Comparison of ENCODE assay signal across 14 cellular contexts in the genomic region with DNA sequence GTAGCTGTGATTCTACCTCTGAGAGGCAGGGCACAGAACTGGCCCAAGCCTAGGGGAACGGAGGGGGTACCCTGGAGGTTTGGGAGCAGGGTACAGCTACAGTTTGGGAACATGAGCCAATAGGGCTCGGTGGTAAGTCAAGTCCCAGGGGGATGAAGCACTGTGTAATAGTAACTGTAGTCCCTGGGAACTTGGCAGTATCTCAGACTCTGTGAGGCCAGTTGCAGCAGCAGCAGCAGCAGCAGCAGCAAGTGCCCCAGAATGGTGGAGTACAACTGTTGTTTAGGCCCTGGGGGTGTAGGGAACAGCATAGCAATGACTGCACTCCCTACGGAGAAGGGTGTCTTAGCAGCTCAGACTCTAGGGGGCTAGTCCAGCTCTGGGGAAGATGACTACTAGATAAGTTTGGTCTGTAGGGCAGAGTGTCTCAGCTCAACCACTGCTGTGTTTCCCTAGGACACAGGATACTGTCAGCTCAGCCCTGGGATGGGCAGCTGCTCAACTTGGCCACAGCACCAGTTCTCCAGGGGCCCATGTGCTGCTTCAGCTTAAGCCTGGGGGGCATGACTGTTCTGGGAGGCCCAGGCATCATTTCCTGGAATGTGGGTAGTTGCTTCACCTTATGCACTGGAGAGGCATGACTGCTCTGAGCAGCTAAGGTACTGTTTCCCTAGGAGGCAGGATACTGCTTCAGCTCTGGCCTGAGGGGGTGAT. TPM values are rescaled to one million over a fixed set of nuclear protein-coding genes. Genes with fewer than 3 reads are reported as not detected.
DNase-seq lines count a peak whose midpoint lies in the region; ATAC-seq and TF ChIP-seq lines count a peak whose summit lies in the region.
"Had no signal": no experiment of that assay in that cellular context is flagged by ENCODE, and none has a peak within 500 bp of the region (broad histone marks: within the 10 kb centered on the region; RNA-seq: fewer than 3 reads in every experiment).

No MANE protein-coding gene starts in this region.

- peak; percentile 46 for DNase-seq in AG09309 (ENCODE audit: low read depth)
- DNase-seq in HPDE6-E6E7 (ENCODE audit: extremely low spot score): peak; percentile 57
- DNase-seq in mammary epithelial cell: peak; percentile 71
- peak; percentile 88 for DNase-seq in islet precursor cell
- no peak for DNase-seq in RPMI8226
- no peak for DNase-seq in HEK293T (ENCODE audit: extremely low spot score)
- DNase-seq: activated CD4-positive, alpha-beta memory T cell treated with anti-CD3 and anti-CD28 coated beads for 36 hours; AML-193; DMS153; NCI-H1048; NCI-H446 had no signal

- POLR2A ChIA-PET in HEK293T (lab: Yijun Ruan, JAX): no interaction called here

- H3K27me3 ChIP-seq in mammary epithelial cell (ENCODE audit: insufficient read depth, low read length): no peaks in the 10 kb centered on the region

- intact Hi-C loops in mammary epithelial cell (cut with micrococcal nuclease): no loop called here

- H3K9ac ChIP-seq in mammary epithelial cell (ENCODE audit: insufficient read depth, low read length): no peak overlapping the region

- 100% methylated on average over 1 of the region's 3 CpGs for WGBS in mammary epithelial cell (ENCODE audit: low coverage, missing lambda C conversion rate)

- ATAC-seq in HG03097 (IDR thresholded peaks at IDR 0.05; ENCODE audit: low FRiP score, unreplicated experiment) (no peak), GM19324 (IDR thresholded peaks at IDR 0.05; ENCODE audit: low FRiP score, unreplicated experiment) (no peak)
- ATAC-seq: GM12878 had no signal

- H2AFZ ChIP-seq in mammary epithelial cell (ENCODE audit: low read depth, low read length): peak overlapping the region; percentile 77

- no TSS peak for BruUV-seq in mammary epithelial cell (replicated peaks; lab: Mats Ljungman, UMichigan)

- peak overlapping the region; percentile 29 for H3K4me2 ChIP-seq in mammary epithelial cell (ENCODE audit: insufficient read depth, low read depth, low read length)

- dilution Hi-C loops in mammary epithelial cell (cut with HindIII; ENCODE audit: low sequenced_read_pairs): no loop called here

- peak overlapping the region; percentile 35 for H3K27ac ChIP-seq in mammary epithelial cell (ENCODE audit: insufficient read depth, low read depth, low read length)

- CTCF ChIA-PET in mammary epithelial cell (lab: Charles Lee; ENCODE audit: low non-redundant PET) (no interaction called here), HEK293T (lab: Yijun Ruan, JAX) (no interaction called here)

- H3K4me3 ChIP-seq in AG09309 (ENCODE audit: control insufficient read depth, low read depth, low read length) (no peak overlapping the region), mammary epithelial cell (replicated peaks in 1 of 3; ENCODE audit: insufficient read depth in 1 of 3, low read depth in 2 of 3, low read length in 3 of 3) (no peak overlapping the region)
- H3K4me3 ChIP-seq: GM12878 had no signal

- H3K9me3 ChIP-seq in mammary epithelial cell (replicated peaks; ENCODE audit: insufficient read depth, low read length): no peaks in the 10 kb centered on the region

- peaks cover 14% of the 10 kb centered on the region for H3K4me1 ChIP-seq in mammary epithelial cell (ENCODE audit: insufficient read depth, low read length)

- no peaks in the 10 kb centered on the region for H3K36me3 ChIP-seq in mammary epithelial cell (ENCODE audit: insufficient read depth, low read length)

- no peaks in the 10 kb centered on the region for H3K79me2 ChIP-seq in mammary epithelial cell (ENCODE audit: insufficient read depth, low read length)

- in situ Hi-C loops in mammary epithelial cell (cut with MboI; ENCODE audit: low sequenced_read_pairs in 2 of 2): no loop called here

- no peaks in the 10 kb centered on the region for H4K20me1 ChIP-seq in mammary epithelial cell (ENCODE audit: insufficient read depth, low read length)

- TF ChIP-seq CTCF in AG09309 (IDR thresholded peaks at IDR 0.05; ENCODE audit: control insufficient read depth, insufficient read depth, low read depth, low read length, missing control alignments) (no peak), mammary epithelial cell (conservative IDR thresholded peaks at IDR 0.05 in 1 of 2, IDR thresholded peaks at IDR 0.05 in 1 of 2; ENCODE audit: extremely low read depth in 1 of 2, insufficient read depth in 1 of 2, low read depth in 1 of 2, low read length in 2 of 2) (no peak)

TF ChIP-seq in HEK293T, 16 proteins besides CTCF, POLR2A, EP300 and RAD21:
- no peak for TF ChIP-seq ZNF384 (IDR thresholded peaks at IDR 0.05)
- TF ChIP-seq FOXK2 (IDR thresholded peaks at IDR 0.05): no peak
- TF ChIP-seq TARDBP (IDR thresholded peaks at IDR 0.05): no peak
- TF ChIP-seq NFRKB (IDR thresholded peaks at IDR 0.05): no peak
- no peak for TF ChIP-seq PKNOX1 (IDR thresholded peaks at IDR 0.05)
- TF ChIP-seq ARNT (IDR thresholded peaks at IDR 0.05): no peak
- no peak for TF ChIP-seq LEF1 (IDR thresholded peaks at IDR 0.05; ENCODE audit: borderline replicate concordance)

RNA-seq across cellular contexts. Expression of gene CARF, which starts 20.5 kb away (rescaled TPM):
- 10 to 100 TPM in 1 of 2 donors, 1 to 10 TPM in 1; 6.5 to 13.0 TPM for total RNA-seq in mammary epithelial cell
- 3.3 TPM for polyA plus RNA-seq in mammary epithelial cell
- 7.9 TPM for polyA minus RNA-seq in mammary epithelial cell

RNA-seq across cellular contexts. Expression of gene WDR12, which starts 21.1 kb away (rescaled TPM):
- 10 to 100 TPM; 31.2 to 86.9 TPM for total RNA-seq in mammary epithelial cell
- 33.1 TPM for polyA plus RNA-seq in mammary epithelial cell
- 12.9 TPM for polyA minus RNA-seq in mammary epithelial cell

Comparison
In these comparisons a context has a peak if more than half of its experiments do, and no peak if none do; other contexts are left out.
1. DNase-seq: peak in AG09309 (single experiment), HPDE6-E6E7 (single experiment), mammary epithelial cell (single experiment) and islet precursor cell (single experiment); none in RPMI8226 (single experiment) and HEK293T (single experiment).